In the genomic region with DNA sequence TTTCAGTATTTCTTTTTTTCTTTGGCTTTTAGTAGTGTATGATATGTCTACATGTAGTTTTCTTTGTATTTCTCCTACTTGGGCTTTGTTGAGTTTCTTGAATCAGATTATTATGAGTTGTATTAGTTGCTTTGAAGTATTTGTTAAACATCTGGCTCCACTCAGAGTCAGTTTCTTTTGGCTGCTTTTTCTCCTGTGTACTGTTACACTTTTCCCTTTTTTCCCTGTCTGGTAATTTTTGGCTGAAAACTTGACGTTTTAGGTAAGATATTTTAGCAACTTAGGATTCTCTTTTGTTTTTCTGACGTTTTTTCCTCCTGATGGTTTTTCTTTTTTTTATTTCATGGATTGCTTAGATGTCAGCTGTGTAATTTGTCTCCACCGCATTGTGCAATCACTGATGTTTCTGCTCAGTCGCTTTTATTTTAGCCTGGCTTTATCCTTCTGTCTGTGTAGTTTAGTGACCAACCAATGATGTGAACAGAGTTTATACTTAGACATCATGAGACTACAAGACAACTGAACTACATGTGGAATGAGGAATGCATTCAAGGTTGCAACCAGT, we compare ENCODE assay signal across 21 cellular contexts. TPM values are rescaled to one million over a fixed set of nuclear protein-coding genes. Genes with fewer than 3 reads are reported as not detected.
DNase-seq lines count a peak whose midpoint lies in the region; ATAC-seq and TF ChIP-seq lines count a peak whose summit lies in the region.
"Had no signal": no experiment of that assay in that cellular context is flagged by ENCODE, and none has a peak within 500 bp of the region (broad histone marks: within the 10 kb centered on the region; RNA-seq: fewer than 3 reads in every experiment).

No MANE protein-coding gene starts in this region.

- no peak overlapping the region for H3K4me3 ChIP-seq in gastroesophageal sphincter
- H3K4me3 ChIP-seq: ascending aorta, MG63, upper lobe of left lung had no signal

- no peaks in the 10 kb centered on the region for H3K4me1 ChIP-seq in gastroesophageal sphincter
- H3K4me1 ChIP-seq: ascending aorta, BE2C, upper lobe of left lung had no signal

- H3K27ac Mint-ChIP-seq in HFFc6, result peak overlapping the region; percentile 29; the same call in 1 of the 2 replicates
- peak overlapping the region in 3 of 5 experiments; percentile 14 to 60 (median 51) for H3K27ac Mint-ChIP-seq in brain
- H3K27ac Mint-ChIP-seq: activated CD8-positive, alpha-beta T cell treated with anti-CD3 and anti-CD28 coated beads for 36 hours; endodermal cell had no signal

- intact Hi-C loops in sciatic nerve (cut with DNase I), result no loop called here

- TF ChIP-seq EP300 in gastroesophageal sphincter (IDR thresholded peaks at IDR 0.05), result no peak

- H3K4me1 Mint-ChIP-seq in HFFc6 (ENCODE audit: low read depth) (peaks cover 6% of the 10 kb centered on the region; the same call in 1 of the 2 replicates), brain (no peaks in the 10 kb centered on the region)
- H3K4me1 Mint-ChIP-seq: endodermal cell had no signal

- no peak for TF ChIP-seq POLR2A in gastroesophageal sphincter (IDR thresholded peaks at IDR 0.05)

- H3K9me3 ChIP-seq in gastroesophageal sphincter, result no peaks in the 10 kb centered on the region
- H3K9me3 ChIP-seq: ascending aorta, BE2C, MG63, upper lobe of left lung had no signal

- H3K27me3 ChIP-seq in gastroesophageal sphincter, result no peaks in the 10 kb centered on the region
- H3K27me3 ChIP-seq: ascending aorta, BE2C, MG63, upper lobe of left lung had no signal

- 0 out of 2 replicates have a peak, but pooled peaks cover 14% of the 10 kb centered on the region for H3K36me3 Mint-ChIP-seq in HFFc6 (ENCODE audit: low read depth)
- H3K36me3 Mint-ChIP-seq in brain, result peaks cover 60% of the 10 kb centered on the region

- no peak for TF ChIP-seq CTCF in HFFc6 (IDR thresholded peaks at IDR 0.05)
- TF ChIP-seq CTCF in brain (conservative IDR thresholded peaks at IDR 0.05), result no peak
- no peak for TF ChIP-seq CTCF in gastroesophageal sphincter (IDR thresholded peaks at IDR 0.05)

- WGBS in gastroesophageal sphincter (ENCODE audit: low coverage in 1 of 2), 2 donors, result 38% methylated on average over 3 to 4 of the region's 4 CpGs

- H3K9me3 Mint-ChIP-seq in HFFc6 (no peaks in the 10 kb centered on the region), brain (no peaks in the 10 kb centered on the region)
- H3K9me3 Mint-ChIP-seq: activated CD8-positive, alpha-beta T cell treated with anti-CD3 and anti-CD28 coated beads for 36 hours; endodermal cell had no signal

- no peak overlapping the region for H3K27ac ChIP-seq in gastroesophageal sphincter
- H3K27ac ChIP-seq: ascending aorta, upper lobe of left lung had no signal

- DNase-seq in HFFc6, result no peak
- no peak for DNase-seq in sciatic nerve (ENCODE audit: low spot score)
- DNase-seq in glomerular visceral epithelial cell (ENCODE audit: extremely low spot score), result no peak
- no peak for DNase-seq in occipital lobe (lab: John Stamatoyannopoulos, UW)
- DNase-seq in activated CD8-positive, alpha-beta memory T cell treated with anti-CD3 and anti-CD28 coated beads, Interleukin-2, amount 50 U/mL, for 48 hours, result no peak
- DNase-seq: activated CD8-positive, alpha-beta T cell treated with anti-CD3 and anti-CD28 coated beads for 36 hours; activated naive CD4-positive, alpha-beta T cell treated with Interleukin-2 at 50 U/mL for 16 hours; activated T-cell treated with anti-CD3 and anti-CD28 coated beads, Interleukin-2, amount 50 U/mL, for 1 hour; BE2C; COR-L47; DND-41; endodermal cell; MG63; NCI-H1417 treated with DMSO at 0.1 percent for 48 hours; NCI-H748 treated with DMSO at 0.1 percent for 48 hours; stimulated activated CD4-positive, alpha-beta T cell treated with anti-CD3 and anti-CD28 coated beads, Interleukin-4, amount 100 ng/mL, for 4 hours; upper lobe of left lung had no signal

- peaks cover 0 to 30% of the 10 kb centered on the region in 2 donors for H3K36me3 ChIP-seq in gastroesophageal sphincter

- H3K4me3 Mint-ChIP-seq in HFFc6 (peak overlapping the region; percentile 5; the same call in 1 of the 2 replicates), brain (no peak overlapping the region)
- H3K4me3 Mint-ChIP-seq: activated CD8-positive, alpha-beta T cell treated with anti-CD3 and anti-CD28 coated beads for 36 hours; endodermal cell had no signal

- ATAC-seq in gastroesophageal sphincter (peak; percentile 79), sciatic nerve (peak; percentile 95)
- ATAC-seq: activated CD8-positive, alpha-beta T cell treated with anti-CD3 and anti-CD28 coated beads for 36 hours; HCT116 had no signal

- H3K27me3 Mint-ChIP-seq in HFFc6 (ENCODE audit: insufficient read depth) (no peaks in the 10 kb centered on the region), brain (no peaks in the 10 kb centered on the region)
- H3K27me3 Mint-ChIP-seq: activated CD8-positive, alpha-beta T cell treated with anti-CD3 and anti-CD28 coated beads for 36 hours had no signal

RNA-seq across cellular contexts. Expression of a gene that starts 20.7 kb away (rescaled TPM):
- total RNA-seq in HFFc6 (2021; fragmentation: NEBNext Ultra II Directional; extraction: Animal tissue kit (Norgen Biotek cat#: 25700)), result 10 to 100 TPM in 5 of 6 experiments, 1 to 10 TPM in 1; 8.8 to 16.2 (median 15.1) TPM
- polyA plus RNA-seq in brain (ENCODE audit: insufficient read depth, low read depth, low replicate concordance), result 20.3 TPM
- 1 to 10 TPM; 3.0 to 7.6 (median 4.0) TPM for total RNA-seq in gastroesophageal sphincter
- total RNA-seq in sciatic nerve, result 9.6 TPM
- total RNA-seq in occipital lobe, result 21.5 TPM
